In the genomic region with DNA sequence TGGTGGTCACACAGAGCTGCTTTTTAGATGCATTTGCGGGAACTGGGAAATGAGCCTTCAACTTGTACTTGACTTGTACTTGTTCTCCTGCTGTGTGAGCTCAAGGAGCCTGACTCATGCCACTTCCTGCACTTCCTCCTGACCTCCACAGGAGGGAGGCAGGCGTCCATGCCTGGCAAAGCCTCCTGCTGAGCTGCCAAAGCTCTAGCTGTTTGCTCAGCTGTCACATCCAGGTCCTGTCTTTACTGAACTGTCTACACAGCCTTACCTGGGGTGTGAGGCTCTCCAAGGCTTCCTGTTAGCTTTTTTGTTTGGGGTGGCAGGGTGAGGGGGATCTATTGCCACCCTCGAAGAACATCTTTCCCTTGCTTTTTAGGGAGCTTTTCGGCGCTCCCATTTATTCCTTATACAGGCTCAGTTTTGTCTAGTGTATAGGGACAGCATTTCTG, we compare ENCODE assay signal across 8 cellular contexts. TPM values are rescaled to one million over a fixed set of nuclear protein-coding genes. Genes with fewer than 3 reads are reported as not detected.
DNase-seq lines count a peak whose midpoint lies in the region; ATAC-seq and TF ChIP-seq lines count a peak whose summit lies in the region.

No MANE protein-coding gene starts in this region.

- intact Hi-C loops in stomach (cut with DNase I; ENCODE audit: low total_unique reads): loop anchor here (10.0 kb wide), 1 partner anchor 143 kb away; no protein-coding TSS in a partner anchor

- CTCF ChIA-PET in BJ (lab: Yijun Ruan, JAX): interaction anchor here (0.6 to 10.3 kb wide), 44 partner anchors 8 to 474 kb away, joined by 3 to 195 read pairs (median 4); a partner anchor contains a TSS

- no peak for TF ChIP-seq POLR2A in stomach (IDR thresholded peaks at IDR 0.05)

- H3K27ac ChIP-seq in stomach: no peak overlapping the region

- peak; percentile 36 for DNase-seq in BJ (ENCODE audit: low read depth)
- peak; percentile 78 for DNase-seq in HuH-7 (ENCODE audit: low spot score)
- DNase-seq in NOMO-1 (lab: John Stamatoyannopoulos, UW; ENCODE audit: unreplicated experiment in 2 of 2): peak; percentile 81 to 89
- peak; percentile 56 for DNase-seq in activated CD8-positive, alpha-beta memory T cell treated with anti-CD3 and anti-CD28 coated beads, Interleukin-2, amount 50 U/mL, for 4 hours
- peak; percentile 90 for DNase-seq in epidermal melanocyte (ENCODE audit: insufficient read length, low spot score)
- DNase-seq in mucosa of gallbladder (ENCODE audit: low spot score): peak; percentile 84
- peak; percentile 87 for DNase-seq in stomach

- peaks cover 4% of the 10 kb centered on the region; the same call in 1 of the 2 replicates for H3K36me3 ChIP-seq in BJ (ENCODE audit: control insufficient read depth, insufficient read depth, low read length)
- H3K36me3 ChIP-seq in stomach: peaks cover 12 to 41% (median 37%) of the 10 kb centered on the region in 4 donors

- ATAC-seq in GM19351 (IDR thresholded peaks at IDR 0.05; ENCODE audit: unreplicated experiment): peak; percentile 70

- TF ChIP-seq CTCF in BJ (IDR thresholded peaks at IDR 0.05; ENCODE audit: insufficient read depth, low read depth, low read length): peak; percentile 99
- TF ChIP-seq CTCF in stomach (IDR thresholded peaks at IDR 0.05): peak in 5 of 7 experiments; percentile 87 to 97 (median 93)

- no peak for TF ChIP-seq EP300 in stomach (IDR thresholded peaks at IDR 0.05)

- POLR2A ChIA-PET in BJ (lab: Charles Lee): interaction anchor here (1.1 to 1.2 kb wide), 2 partner anchors 9 to 28 kb away, joined by 3 to 8 read pairs; no protein-coding TSS in a partner anchor

- 37 to 47% (median 42%) methylated on average over 5 of the region's 5 CpGs for WGBS in stomach, 5 donors

- no peaks in the 10 kb centered on the region; the same call in 1 of the 2 replicates for H3K27me3 ChIP-seq in BJ (ENCODE audit: control insufficient read depth, insufficient read depth, low read length)
- peaks cover 0 to 7% (median 0%) of the 10 kb centered on the region in 3 donors for H3K27me3 ChIP-seq in stomach

- H3K9me3 ChIP-seq in stomach: no peaks in the 10 kb centered on the region

- H3K4me1 ChIP-seq in stomach: peaks cover 6 to 42% (median 29%) of the 10 kb centered on the region in 4 donors

- H3K4me3 ChIP-seq in BJ (ENCODE audit: low read depth, low read length) (no peak overlapping the region), stomach (no peak overlapping the region)

RNA-seq across cellular contexts. Expression of a gene that starts 6.4 kb away (rescaled TPM):
- polyA plus RNA-seq in BJ (2011; rRNA removed) (0.20 and 0.36 TPM in 2 replicates), stomach (1 to 10 TPM in 1 of 3 donors, under 1 TPM in 2; 0.38 to 1.8 (median 0.93) TPM)
- polyA minus RNA-seq in BJ (2011; rRNA and poly(A)+ RNA removed): not detected in 2 replicates
- total RNA-seq in mucosa of gallbladder (0.29 TPM), stomach (not detected)

RNA-seq across cellular contexts. Expression of a gene that starts 8.3 kb away (rescaled TPM):
- 0.83 and 1.5 TPM in 2 replicates for polyA plus RNA-seq in BJ (2011; rRNA removed)
- 0.28 and 0.51 TPM in 2 replicates for polyA minus RNA-seq in BJ (2011; rRNA and poly(A)+ RNA removed)
- total RNA-seq in mucosa of gallbladder: 6.5 TPM
- total RNA-seq in stomach: 10 to 100 TPM in 1 of 5 donors, 1 to 10 TPM in 4; 6.1 to 27.2 (median 9.2) TPM
- polyA plus RNA-seq in stomach: 1 to 10 TPM; 5.2 to 7.1 (median 5.7) TPM

RNA-seq across cellular contexts. Expression of a gene that starts 10.1 kb away (rescaled TPM):
- polyA plus RNA-seq in BJ (2011; rRNA removed) (72.0 and 93.6 TPM in 2 replicates), stomach (100 to 1,000 TPM; 103 to 142 (median 116) TPM)
- 28.6 and 36.4 TPM in 2 replicates for polyA minus RNA-seq in BJ (2011; rRNA and poly(A)+ RNA removed)
- total RNA-seq in mucosa of gallbladder (107 TPM), stomach (100 to 1,000 TPM in 2 of 5 donors, 10 to 100 TPM in 3; 14.0 to 273 (median 85.0) TPM)

RNA-seq across cellular contexts. Expression of a gene that starts 10.2 kb away (rescaled TPM):
- polyA plus RNA-seq in BJ (2011; rRNA removed) (1.6 and 2.6 TPM in 2 replicates), stomach (1 to 10 TPM; 2.1 to 5.1 (median 2.5) TPM)
- 2.9 and 5.5 TPM in 2 replicates for polyA minus RNA-seq in BJ (2011; rRNA and poly(A)+ RNA removed)
- total RNA-seq in mucosa of gallbladder (104 TPM), stomach (10 to 100 TPM in 2 of 5 donors, 1 to 10 TPM in 3; 4.2 to 34.5 (median 5.8) TPM)

RNA-seq across cellular contexts. Expression of a gene that starts 34.2 kb away (rescaled TPM):
- polyA plus RNA-seq in BJ (2011; rRNA removed) (5.4 and 9.3 TPM in 2 replicates), stomach (10 to 100 TPM; 10.0 to 13.0 (median 12.5) TPM)
- 7.7 and 8.1 TPM in 2 replicates for polyA minus RNA-seq in BJ (2011; rRNA and poly(A)+ RNA removed)
- total RNA-seq in mucosa of gallbladder (41.5 TPM), stomach (10 to 100 TPM in 3 of 5 donors, 1 to 10 TPM in 2; 1.8 to 73.2 (median 28.8) TPM)

Comparison
In these comparisons a context has a peak if more than half of its experiments do, and no peak if none do; other contexts are left out.
1. DNase-seq: peak in every context shown above with its lines; median percentile 90 in epidermal melanocyte; 87 in stomach; 85 in NOMO-1; 84 in mucosa of gallbladder; 78 in HuH-7; 56 in activated CD8-positive, alpha-beta memory T cell treated with anti-CD3 and anti-CD28 coated beads, Interleukin-2, amount 50 U/mL, for 4 hours; 36 in BJ.